ENCODE assay signal across 15 cellular contexts in the genomic region with DNA sequence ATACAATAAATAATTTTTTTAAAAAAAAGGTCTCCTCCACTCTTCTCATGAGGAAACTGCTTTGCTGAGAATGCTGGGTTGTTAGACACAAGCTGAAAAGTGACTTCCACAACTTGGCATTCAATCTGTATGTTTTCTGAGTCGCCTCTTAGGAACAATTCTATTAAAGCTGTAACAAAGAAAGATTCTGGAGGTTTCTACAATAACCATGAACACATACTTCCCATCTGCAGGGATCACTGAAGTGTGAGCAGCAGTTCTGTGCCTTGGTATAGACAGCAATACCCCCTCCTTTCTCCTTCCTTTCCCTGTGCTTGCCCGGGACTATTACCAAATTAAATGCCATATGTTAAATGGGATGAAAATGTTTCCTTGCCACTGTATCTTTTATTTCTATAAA. TPM values are rescaled to one million over a fixed set of nuclear protein-coding genes. Genes with fewer than 3 reads are reported as not detected.
"Had no signal": no experiment of that assay in that cellular context is flagged by ENCODE, and none has a peak within 500 bp of the region (broad histone marks: within the 10 kb centered on the region; RNA-seq: fewer than 3 reads in every experiment).

No MANE protein-coding gene starts in this region.

- H3K27me3 ChIP-seq: body of pancreas, testis had no signal

- H3K36me3 ChIP-seq: lower lobe of right lung had no signal

- H3K9me3 ChIP-seq: body of pancreas, lower lobe of right lung, testis had no signal

- DNase-seq: activated CD4-positive, alpha-beta T cell treated with anti-CD3 and anti-CD28 coated beads for 1 hour; activated CD4-positive, alpha-beta T cell treated with anti-CD3 and anti-CD28 coated beads, Interleukin-2, amount 50 U/mL, for 48 hours; activated naive CD4-positive, alpha-beta T cell treated with anti-CD3 and anti-CD28 coated beads, Interleukin-2, amount 50 U/mL, for 16 hours; activated T-cell treated with anti-CD3 and anti-CD28 coated beads, Interleukin-2, amount 50 U/mL, for 1 hour; body of pancreas; central memory CD4-positive, alpha-beta T cell; effector memory CD8-positive, alpha-beta T cell; left colon; lower lobe of right lung; naive B cell; occipital lobe; right cardiac atrium; testis had no signal

- H3K4me3 ChIP-seq: body of pancreas, lower lobe of right lung, testis had no signal

- H3K4me1 ChIP-seq: testis had no signal

- H3K27ac ChIP-seq: epithelial cell of prostate, lower lobe of right lung, testis had no signal

RNA-seq across cellular contexts. Expression of gene DIRAS2, which starts 1.5 kb away (rescaled TPM):
- total RNA-seq: lower lobe of right lung, progenitor cell of endocrine pancreas, right cardiac atrium had no signal
